Comparison of ENCODE assay signal across 10 cellular contexts in genomic region chr19:2308114-2308556, GRCh38. TPM values are rescaled to one million over a fixed set of nuclear protein-coding genes. Genes with fewer than 3 reads are reported as not detected.
A peak's percentile ranks its signal among the peaks of the same experiment; 100 is the strongest.
DNase-seq lines count a peak whose midpoint lies in the region; ATAC-seq and TF ChIP-seq lines count a peak whose summit lies in the region.
"Had no signal": no experiment of that assay in that cellular context is flagged by ENCODE, and none has a peak within 500 bp of the region (broad histone marks: within the 10 kb centered on the region; RNA-seq: fewer than 3 reads in every experiment).

A gene with protein sequence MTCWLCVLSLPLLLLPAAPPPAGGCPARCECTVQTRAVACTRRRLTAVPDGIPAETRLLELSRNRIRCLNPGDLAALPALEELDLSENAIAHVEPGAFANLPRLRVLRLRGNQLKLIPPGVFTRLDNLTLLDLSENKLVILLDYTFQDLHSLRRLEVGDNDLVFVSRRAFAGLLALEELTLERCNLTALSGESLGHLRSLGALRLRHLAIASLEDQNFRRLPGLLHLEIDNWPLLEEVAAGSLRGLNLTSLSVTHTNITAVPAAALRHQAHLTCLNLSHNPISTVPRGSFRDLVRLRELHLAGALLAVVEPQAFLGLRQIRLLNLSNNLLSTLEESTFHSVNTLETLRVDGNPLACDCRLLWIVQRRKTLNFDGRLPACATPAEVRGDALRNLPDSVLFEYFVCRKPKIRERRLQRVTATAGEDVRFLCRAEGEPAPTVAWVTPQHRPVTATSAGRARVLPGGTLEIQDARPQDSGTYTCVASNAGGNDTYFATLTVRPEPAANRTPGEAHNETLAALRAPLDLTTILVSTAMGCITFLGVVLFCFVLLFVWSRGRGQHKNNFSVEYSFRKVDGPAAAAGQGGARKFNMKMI (minus strand): TSS chr19:2308154. CDS start chr19:2291776, 16,378 bp downstream.

- H3K9me3 Mint-ChIP-seq in activated naive CD4-positive, alpha-beta T cell treated with anti-CD3 and anti-CD28 coated beads, Interleukin-2, amount 50 U/mL, for 24 hours: no peaks in the 10 kb centered on the region

- TF ChIP-seq CTCF in VCaP (conservative IDR thresholded peaks at IDR 0.05) (no peak), thoracic aorta (IDR thresholded peaks at IDR 0.05) (no peak)

- H3K27ac ChIP-seq in VCaP (peak within 1 kb of the TSS; percentile 53; the same call in 1 of the 2 replicates), thoracic aorta (no peak within 1 kb of the TSS)
- H3K27ac ChIP-seq: SK-N-MC had no signal

- H3K27ac Mint-ChIP-seq in activated naive CD4-positive, alpha-beta T cell treated with anti-CD3 and anti-CD28 coated beads, Interleukin-2, amount 50 U/mL, for 24 hours: peak within 1 kb of the TSS; percentile 63

- peaks cover 2% of the 10 kb centered on the region for H3K9me3 ChIP-seq in iPS-18c (ENCODE audit: control insufficient read depth, insufficient read depth, low read length)
- no peaks in the 10 kb centered on the region for H3K9me3 ChIP-seq in thoracic aorta

- H3K27me3 ChIP-seq in thoracic aorta (replicated peaks; ENCODE audit: insufficient read depth): peaks cover 17% of the 10 kb centered on the region

- H3K27me3 Mint-ChIP-seq in activated naive CD4-positive, alpha-beta T cell treated with anti-CD3 and anti-CD28 coated beads, Interleukin-2, amount 50 U/mL, for 24 hours: peaks cover 19% of the 10 kb centered on the region

- H3K4me1 Mint-ChIP-seq in activated naive CD4-positive, alpha-beta T cell treated with anti-CD3 and anti-CD28 coated beads, Interleukin-2, amount 50 U/mL, for 24 hours: peaks cover 4% of the 10 kb centered on the region

- ATAC-seq in thoracic aorta (ENCODE audit: insufficient number of reproducible peaks, low FRiP score, low read depth) (no peak), GM21447 (IDR thresholded peaks at IDR 0.05; ENCODE audit: unreplicated experiment) (no peak)

- peaks cover 1% of the 10 kb centered on the region for H3K36me3 Mint-ChIP-seq in activated naive CD4-positive, alpha-beta T cell treated with anti-CD3 and anti-CD28 coated beads, Interleukin-2, amount 50 U/mL, for 24 hours

- H3K4me1 ChIP-seq in thoracic aorta (ENCODE audit: control insufficient read depth in 1 of 2, low read depth in 2 of 2): peaks cover 0 to 8% of the 10 kb centered on the region in 2 donors

- H3K36me3 ChIP-seq in thoracic aorta: no peaks in the 10 kb centered on the region

- DNase-seq in activated naive CD4-positive, alpha-beta T cell (lab: John Stamatoyannopoulos, UW): no peak
- DNase-seq in thoracic aorta (ENCODE audit: low spot score) (no peak), AML-193 (lab: John Stamatoyannopoulos, UW) (no peak), NCI-H446 (lab: John Stamatoyannopoulos, UW) (no peak)
- DNase-seq: stimulated activated CD4-positive, alpha-beta T cell treated with anti-CD3 and anti-CD28 coated beads, Interleukin-15, amount 100 ng/mL, for 24 hours had no signal

- H3K4me3 Mint-ChIP-seq in activated naive CD4-positive, alpha-beta T cell treated with anti-CD3 and anti-CD28 coated beads, Interleukin-2, amount 50 U/mL, for 24 hours: peak within 1 kb of the TSS; percentile 65

- peak within 1 kb of the TSS; percentile 43 for H3K4me3 ChIP-seq in iPS-18c (ENCODE audit: insufficient read depth, low read depth, low read length)
- peak within 1 kb of the TSS; percentile 47 for H3K4me3 ChIP-seq in thoracic aorta
- H3K4me3 ChIP-seq: SK-N-MC had no signal

RNA-seq across cellular contexts. Expression of the gene that starts here (rescaled TPM):
- under 1 TPM in 1 of 2 donors, not detected in 1; 0.27 TPM for total RNA-seq in thoracic aorta
